Comparison of ENCODE assay signal across 1 cellular context in genomic region chr16:27268376-27269299, GRCh38.
TF ChIP-seq lines count a peak whose summit lies in the region.

TSS of gene NSMCE1 (minus strand) at chr16:27268772. CDS start at chr16:27257570, 11,202 bp downstream.

TF ChIP-seq in HepG2, 621 proteins besides CTCF, POLR2A, EP300 and RAD21 (continued from another document and continues in another):
- TF ChIP-seq PBX3 (CRISPR knock-in tag; IDR thresholded peaks at IDR 0.05; ENCODE audit: borderline replicate concordance) (peak; percentile 87), ZNF296 (CRISPR knock-in tag; conservative IDR thresholded peaks at IDR 0.05) (no peak), ONECUT2 (CRISPR knock-in tag; IDR thresholded peaks at IDR 0.05) (0 out of 2 replicates have a peak, but pooled peaks have one; percentile 39), ZNF264 (CRISPR knock-in tag; IDR thresholded peaks at IDR 0.05) (peak; percentile 79; the same call in 1 of the 2 replicates), MYPOP (CRISPR knock-in tag; IDR thresholded peaks at IDR 0.05) (peak; percentile 89), ELF3 (CRISPR knock-in tag; IDR thresholded peaks at IDR 0.05) (peak; percentile 69), POLR2AphosphoS5 (IDR thresholded peaks at IDR 0.05; ENCODE audit: low read depth, low read length) (peak; percentile 97), PHF20 (CRISPR knock-in tag; IDR thresholded peaks at IDR 0.05) (peak; percentile 86), ZNF83 (CRISPR knock-in tag; IDR thresholded peaks at IDR 0.05; ENCODE audit: borderline replicate concordance) (no peak), MTERF4 (CRISPR knock-in tag; IDR thresholded peaks at IDR 0.05) (peak; percentile 60), FIP1L1 (IDR thresholded peaks at IDR 0.05; ENCODE audit: borderline replicate concordance, insufficient read depth, low read depth, low read length) (no peak), ZNF878 (CRISPR knock-in tag; IDR thresholded peaks at IDR 0.05) (no peak; the same call in 1 of the 2 replicates), ZC3H13 (CRISPR knock-in tag; IDR thresholded peaks at IDR 0.05) (peak; percentile 86; the same call in 1 of the 2 replicates), ZNF883 (CRISPR knock-in tag; IDR thresholded peaks at IDR 0.05; ENCODE audit: not compliant biosample characterization) (peak; percentile 57), JUNB (CRISPR knock-in tag; IDR thresholded peaks at IDR 0.05; ENCODE audit: borderline replicate concordance) (no peak), SETDB1 (CRISPR knock-in tag; IDR thresholded peaks at IDR 0.05; ENCODE audit: borderline replicate concordance) (no peak), ZSCAN25 (CRISPR knock-in tag; IDR thresholded peaks at IDR 0.05) (no peak), ZNF33A (CRISPR knock-in tag; IDR thresholded peaks at IDR 0.05; ENCODE audit: borderline replicate concordance) (peak; percentile 3; the same call in 1 of the 2 replicates), TCF7 (IDR thresholded peaks at IDR 0.05; ENCODE audit: low read depth) (no peak), ZMYM3 (CRISPR knock-in tag; IDR thresholded peaks at IDR 0.05) (peak; percentile 92), HOXA9 (CRISPR knock-in tag; IDR thresholded peaks at IDR 0.05; ENCODE audit: borderline replicate concordance) (peak; percentile 78; the same call in 1 of the 2 replicates), NKX3-1 (CRISPR knock-in tag; IDR thresholded peaks at IDR 0.05) (peak; percentile 79; the same call in 1 of the 2 replicates), ZNF281 (CRISPR knock-in tag; IDR thresholded peaks at IDR 0.05; ENCODE audit: borderline replicate concordance) (no peak), POGK (CRISPR knock-in tag; conservative IDR thresholded peaks at IDR 0.05) (peak; percentile 63; the same call in 1 of the 2 replicates), THRA (CRISPR knock-in tag; IDR thresholded peaks at IDR 0.05; ENCODE audit: borderline replicate concordance) (peak; percentile 22; the same call in 1 of the 2 replicates), HDAC2 (CRISPR knock-in tag; IDR thresholded peaks at IDR 0.05) (peak; percentile 66; the same call in 1 of the 2 replicates), SP2 (CRISPR knock-in tag; IDR thresholded peaks at IDR 0.05) (peak; percentile 99), RERE (CRISPR knock-in tag; IDR thresholded peaks at IDR 0.05; ENCODE audit: low read depth) (no peak), PAX8 (CRISPR knock-in tag; IDR thresholded peaks at IDR 0.05; ENCODE audit: borderline replicate concordance) (no peak; the same call in 1 of the 2 replicates), ZNF121 (CRISPR knock-in tag; IDR thresholded peaks at IDR 0.05) (no peak), ZNF746 (CRISPR knock-in tag; IDR thresholded peaks at IDR 0.05) (peak; percentile 71; the same call in 1 of the 2 replicates), ZNF557 (CRISPR knock-in tag; IDR thresholded peaks at IDR 0.05) (0 out of 2 replicates have a peak, but pooled peaks have one; percentile 61), ZBTB10 (CRISPR knock-in tag; IDR thresholded peaks at IDR 0.05; ENCODE audit: borderline replicate concordance) (no peak), MTF1 (CRISPR knock-in tag; IDR thresholded peaks at IDR 0.05) (0 out of 2 replicates have a peak, but pooled peaks have one; percentile 46), ZKSCAN8 (CRISPR knock-in tag; IDR thresholded peaks at IDR 0.05; ENCODE audit: borderline replicate concordance) (no peak), ZNF20 (CRISPR knock-in tag; IDR thresholded peaks at IDR 0.05) (no peak), KDM5B (CRISPR knock-in tag; IDR thresholded peaks at IDR 0.05; ENCODE audit: borderline replicate concordance) (peak; percentile 66; the same call in 1 of the 2 replicates), NCOA2 (CRISPR knock-in tag; IDR thresholded peaks at IDR 0.05) (0 out of 2 replicates have a peak, but pooled peaks have one; percentile 19), GRHL1 (CRISPR knock-in tag; conservative IDR thresholded peaks at IDR 0.05) (no peak), ATF7-NPFF (CRISPR knock-in tag; IDR thresholded peaks at IDR 0.05; ENCODE audit: low read depth) (no peak; the same call in none of the 2 replicates), DNMT3B (CRISPR knock-in tag; conservative IDR thresholded peaks at IDR 0.05) (0 out of 2 replicates have a peak, but pooled peaks have one; percentile 27), SIN3A (IDR thresholded peaks at IDR 0.05; ENCODE audit: borderline replicate concordance, low read depth, low read length) (peak; percentile 35; the same call in 1 of the 2 replicates), ZNF260 (CRISPR knock-in tag; IDR thresholded peaks at IDR 0.05; ENCODE audit: borderline replicate concordance, low read depth) (no peak)
